Comparison of ENCODE assay signal across 21 cellular contexts in the genomic region with DNA sequence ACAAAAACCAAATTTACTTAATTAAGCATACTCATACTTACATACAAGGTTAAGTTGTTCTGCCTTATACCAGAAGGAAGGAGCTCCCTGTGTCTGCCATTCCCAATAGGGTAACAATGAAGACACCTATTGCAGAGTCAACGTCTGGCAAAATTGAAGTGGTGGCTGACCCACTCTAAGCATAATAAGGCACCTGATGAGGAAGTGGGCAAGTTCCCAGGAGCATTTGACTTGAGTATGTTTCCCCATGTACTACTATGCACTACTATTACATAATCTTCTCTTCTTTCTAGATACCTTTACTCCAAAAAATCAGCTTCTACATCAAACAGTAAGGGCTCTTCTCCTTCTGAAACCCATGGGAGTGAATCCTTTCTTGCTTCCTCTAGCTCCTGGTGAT.
"Had no signal": no experiment of that assay in that cellular context is flagged by ENCODE, and none has a peak within 500 bp of the region (broad histone marks: within the 10 kb centered on the region; RNA-seq: fewer than 3 reads in every experiment).

No MANE protein-coding gene starts in this region.

- H3K27ac ChIP-seq: epithelial cell of prostate, esophagus squamous epithelium, gastrocnemius medialis, heart right ventricle, left lung, lower lobe of right lung had no signal

- DNase-seq: cortex of kidney; effector CD8-positive, alpha-beta T cell; effector memory CD8-positive, alpha-beta T cell; endodermal cell; erythroblast; esophagus squamous epithelium; foreskin fibroblast; foreskin melanocyte; gastrocnemius medialis; glutamatergic neuron; head of caudate nucleus; heart right ventricle; hippocampal formation; left cardiac atrium; left lung; left ventricle myocardium superior; lower lobe of right lung; mesenchymal stem cell; mucosa of descending colon; naive B cell had no signal

- H3K36me3 ChIP-seq: esophagus squamous epithelium, gastrocnemius medialis, heart right ventricle, left lung, lower lobe of right lung had no signal

- H3K4me3 ChIP-seq: esophagus squamous epithelium, gastrocnemius medialis, heart right ventricle, left lung, lower lobe of right lung, mucosa of descending colon had no signal

- H3K4me1 ChIP-seq: esophagus squamous epithelium, gastrocnemius medialis, left lung, lower lobe of right lung had no signal

- H3K27me3 ChIP-seq: esophagus squamous epithelium, gastrocnemius medialis, heart right ventricle, left lung had no signal

- H3K9me3 ChIP-seq: esophagus squamous epithelium, gastrocnemius medialis, heart right ventricle, left lung, lower lobe of right lung, mucosa of descending colon had no signal
